ENCODE assay signal across 17 cellular contexts in genomic region chr20:60977896-60978295, GRCh38.
"Had no signal": no experiment of that assay in that cellular context is flagged by ENCODE, and none has a peak within 500 bp of the region (broad histone marks: within the 10 kb centered on the region; RNA-seq: fewer than 3 reads in every experiment).

No MANE protein-coding gene starts in this region.

- H3K4me1 ChIP-seq: parathyroid adenoma had no signal

- DNase-seq: activated CD4-positive, alpha-beta T cell treated with anti-CD3 and anti-CD28 coated beads for 1 hour; activated CD4-positive, alpha-beta T cell treated with anti-CD3 and anti-CD28 coated beads, Interleukin-2, amount 50 U/mL, for 4 hours; activated naive CD4-positive, alpha-beta T cell treated with anti-CD3 and anti-CD28 coated beads, Interleukin-2, amount 10 ng/mL, durations not matched to agents 7 days and 5 days; activated T-cell treated with anti-CD3 and anti-CD28 coated beads for 4 hours; mammary epithelial cell; naive thymus-derived CD4-positive, alpha-beta T cell; stimulated activated CD4-positive, alpha-beta T cell treated with anti-CD3 and anti-CD28 coated beads, Interleukin-12 subunit alpha, Interleukin-12 subunit beta, amount 100 ng/mL, for 4 hours; stimulated activated CD4-positive, alpha-beta T cell treated with anti-CD3 and anti-CD28 coated beads, Interleukin-2, amount 100 ng/mL, for 24 hours; T1000 had no signal

- H3K9me3 ChIP-seq: neutrophil had no signal

- FAIRE-seq: astrocyte, endometrium, keratinocyte, urothelium cell line had no signal

- ATAC-seq: left lobe of liver; naive thymus-derived CD4-positive, alpha-beta T cell had no signal

- H3K27me3 ChIP-seq: neutrophil had no signal

- H3K4me3 Mint-ChIP-seq: activated naive CD4-positive, alpha-beta T cell treated with anti-CD3 and anti-CD28 coated beads, Interleukin-2, amount 10 ng/mL, durations not matched to agents 7 days and 5 days had no signal

- H3K27ac Mint-ChIP-seq: activated naive CD4-positive, alpha-beta T cell treated with anti-CD3 and anti-CD28 coated beads, Interleukin-2, amount 10 ng/mL, durations not matched to agents 7 days and 5 days; activated T-helper 2 cell treated with anti-CD3 and anti-CD28 coated beads, Interferon-gamma antibody, Interleukin-2, Interleukin-4, amounts not matched to agents 10 μg/mL and 5 μg/mL and 100 μg/mL, durations not matched to agents 14 hours and 24 hours and 36 hours had no signal

- H3K36me3 Mint-ChIP-seq: activated naive CD4-positive, alpha-beta T cell treated with anti-CD3 and anti-CD28 coated beads, Interleukin-2, amount 10 ng/mL, durations not matched to agents 7 days and 5 days; naive thymus-derived CD4-positive, alpha-beta T cell had no signal

- H3K27ac ChIP-seq: neutrophil, parathyroid adenoma had no signal

- H3K9ac ChIP-seq: parathyroid adenoma had no signal

- H2AFZ ChIP-seq: parathyroid adenoma had no signal

- H3K36me3 ChIP-seq: neutrophil had no signal

- H3K79me2 ChIP-seq: parathyroid adenoma had no signal

- H3K27me3 Mint-ChIP-seq: activated naive CD4-positive, alpha-beta T cell treated with anti-CD3 and anti-CD28 coated beads, Interleukin-2, amount 10 ng/mL, durations not matched to agents 7 days and 5 days had no signal

- H3K4me1 Mint-ChIP-seq: activated naive CD4-positive, alpha-beta T cell treated with anti-CD3 and anti-CD28 coated beads, Interleukin-2, amount 10 ng/mL, durations not matched to agents 7 days and 5 days; naive thymus-derived CD4-positive, alpha-beta T cell had no signal
